ENCODE assay signal across 22 cellular contexts in the genomic region with DNA sequence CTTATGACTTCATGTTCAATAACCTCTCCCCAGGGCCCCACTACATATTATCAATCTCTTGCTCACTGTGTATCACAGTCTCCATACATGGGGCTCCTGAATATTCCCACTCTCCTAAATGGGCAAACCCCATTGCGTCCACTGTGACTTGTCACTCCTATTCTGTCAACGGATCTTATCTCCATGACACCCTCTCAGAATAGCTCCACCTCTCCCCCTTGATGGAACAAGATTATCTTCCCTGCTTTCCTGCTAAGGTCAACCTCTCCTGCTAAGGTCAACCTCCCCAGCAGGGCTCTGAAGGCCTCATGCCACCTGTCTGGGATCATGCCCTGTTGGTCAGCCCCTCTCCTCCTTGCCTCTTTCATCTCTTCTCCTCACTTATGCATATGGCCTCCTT. TPM values are rescaled to one million over a fixed set of nuclear protein-coding genes. Genes with fewer than 3 reads are reported as not detected.
"Had no signal": no experiment of that assay in that cellular context is flagged by ENCODE, and none has a peak within 500 bp of the region (broad histone marks: within the 10 kb centered on the region; RNA-seq: fewer than 3 reads in every experiment).

No MANE protein-coding gene starts in this region.

- H3K27me3 Mint-ChIP-seq: brain; effector memory CD8-positive, alpha-beta T cell had no signal

- H3K9me3 ChIP-seq: esophagus muscularis mucosa, gastrocnemius medialis, tibial artery had no signal

- H3K4me3 Mint-ChIP-seq: brain; effector memory CD8-positive, alpha-beta T cell; mesothelial cell of epicardium; natural killer cell; T-cell; T-helper 2 cell treated with Interferon-gamma antibody and Interleukin-4, amounts not matched to agents 5 μg/mL and 100 μg/mL, for 36 hours had no signal

- H3K27ac ChIP-seq: esophagus muscularis mucosa, gastrocnemius medialis, tibial artery had no signal

- H3K4me1 ChIP-seq: gastrocnemius medialis had no signal

- ATAC-seq: activated naive CD4-positive, alpha-beta T cell treated with anti-CD3 and anti-CD28 coated beads, Interleukin-2, amount 50 U/mL, for 72 hours; effector memory CD8-positive, alpha-beta T cell; gastrocnemius medialis; natural killer cell; T-cell had no signal

- H3K27me3 ChIP-seq: esophagus muscularis mucosa, gastrocnemius medialis, tibial artery had no signal

- H3K36me3 Mint-ChIP-seq: activated naive CD4-positive, alpha-beta T cell treated with anti-CD3 and anti-CD28 coated beads, Interleukin-2, amount 50 U/mL, for 72 hours; brain; mesothelial cell of epicardium; natural killer cell; T-cell had no signal

- H3K4me3 ChIP-seq: esophagus muscularis mucosa, gastrocnemius medialis, tibial artery had no signal

- H3K9me3 Mint-ChIP-seq: activated naive CD4-positive, alpha-beta T cell treated with anti-CD3 and anti-CD28 coated beads, Interleukin-2, amount 50 U/mL, for 72 hours; brain; effector memory CD8-positive, alpha-beta T cell; mesothelial cell of epicardium; natural killer cell; T-cell; T-helper 2 cell treated with Interferon-gamma antibody and Interleukin-4, amounts not matched to agents 5 μg/mL and 100 μg/mL, for 36 hours had no signal

- H3K27ac Mint-ChIP-seq: activated naive CD4-positive, alpha-beta T cell treated with anti-CD3 and anti-CD28 coated beads, Interleukin-2, amount 50 U/mL, for 72 hours; brain; effector memory CD8-positive, alpha-beta T cell; mesothelial cell of epicardium; natural killer cell; T-cell; T-helper 2 cell treated with Interferon-gamma antibody and Interleukin-4, amounts not matched to agents 5 μg/mL and 100 μg/mL, for 36 hours had no signal

- H3K4me1 Mint-ChIP-seq: brain, mesothelial cell of epicardium, natural killer cell, T-cell had no signal

- DNase-seq: activated CD4-positive, alpha-beta T cell treated with anti-CD3 and anti-CD28 coated beads for 1 hour; activated T-cell treated with anti-CD3 and anti-CD28 coated beads, Interleukin-2, amount 50 U/mL, for 1 hour; aorta; central memory CD4-positive, alpha-beta T cell; effector memory CD8-positive, alpha-beta T cell; gastrocnemius medialis; natural killer cell; stimulated activated CD4-positive, alpha-beta T cell treated with anti-CD3 and anti-CD28 coated beads, Interleukin-2, amount 100 ng/mL, for 48 hours; stimulated activated CD8-positive, alpha-beta memory T cell treated with anti-CD3 and anti-CD28 coated beads, Interleukin-4, amount 100 ng/mL, for 48 hours; stimulated activated naive CD4-positive, alpha-beta T cell treated with Interleukin-2 at 50 U/mL for 16 hours; T-cell; tibial artery had no signal

- H3K36me3 ChIP-seq: esophagus muscularis mucosa, gastrocnemius medialis, tibial artery had no signal

RNA-seq across cellular contexts. Expression of gene CLDN18, which starts 1.8 kb away (rescaled TPM):
- total RNA-seq: activated naive CD4-positive, alpha-beta T cell treated with anti-CD3 and anti-CD28 coated beads, Interleukin-2, amount 50 U/mL, for 72 hours; aorta; dermis microvascular lymphatic vessel endothelial cell; gastrocnemius medialis; lung microvascular endothelial cell; mesothelial cell of epicardium; natural killer cell; osteoblast; posterior vena cava; renal cortical epithelial cell had no signal
